ENCODE assay signal across 3 cellular contexts in the genomic region with DNA sequence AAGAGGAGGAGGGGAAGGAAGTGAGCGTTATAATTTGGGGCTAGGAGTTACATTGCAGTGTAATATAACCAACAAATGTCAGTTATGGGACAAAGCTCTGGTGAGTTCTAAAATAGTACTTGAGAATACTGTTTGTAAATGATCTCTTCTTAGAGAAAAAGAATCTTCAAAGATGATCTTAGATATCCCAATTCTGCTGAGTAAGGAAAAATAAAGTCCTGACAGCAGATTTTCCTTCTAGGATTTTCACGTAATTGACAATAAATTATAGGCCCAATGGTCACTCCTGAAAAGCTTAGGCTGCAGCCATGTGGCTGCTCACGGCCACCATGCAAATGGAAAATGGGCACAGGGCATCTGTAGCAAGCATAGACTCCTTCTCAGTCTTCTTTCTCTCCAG.
A peak's percentile ranks its signal among the peaks of the same experiment; 100 is the strongest.
TF ChIP-seq lines count a peak whose summit lies in the region.

No MANE protein-coding gene starts in this region.

TF ChIP-seq in IMR-90, 13 proteins besides CTCF, POLR2A, EP300 and RAD21:
- peak; percentile 97 for TF ChIP-seq MAFK (IDR thresholded peaks at IDR 0.05; ENCODE audit: low read depth, low read length)
- TF ChIP-seq, protein P1, sequence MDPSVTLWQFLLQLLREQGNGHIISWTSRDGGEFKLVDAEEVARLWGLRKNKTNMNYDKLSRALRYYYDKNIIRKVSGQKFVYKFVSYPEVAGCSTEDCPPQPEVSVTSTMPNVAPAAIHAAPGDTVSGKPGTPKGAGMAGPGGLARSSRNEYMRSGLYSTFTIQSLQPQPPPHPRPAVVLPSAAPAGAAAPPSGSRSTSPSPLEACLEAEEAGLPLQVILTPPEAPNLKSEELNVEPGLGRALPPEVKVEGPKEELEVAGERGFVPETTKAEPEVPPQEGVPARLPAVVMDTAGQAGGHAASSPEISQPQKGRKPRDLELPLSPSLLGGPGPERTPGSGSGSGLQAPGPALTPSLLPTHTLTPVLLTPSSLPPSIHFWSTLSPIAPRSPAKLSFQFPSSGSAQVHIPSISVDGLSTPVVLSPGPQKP (IDR thresholded peaks at IDR 0.05; ENCODE audit: borderline replicate concordance, low read depth, low read length), result no peak

TF ChIP-seq in H1, 55 proteins besides CTCF, POLR2A, EP300 and RAD21:
- TF ChIP-seq RNF2 (IDR thresholded peaks at IDR 0.05; ENCODE audit: borderline replicate concordance, low read depth, low read length, missing control alignments, poor library complexity, severe bottlenecking) (no peak), CEBPB (IDR thresholded peaks at IDR 0.05; ENCODE audit: low read depth, low read length) (no peak), ASH2L (IDR thresholded peaks at IDR 0.05; ENCODE audit: low read length) (no peak), MAFK (IDR thresholded peaks at IDR 0.05; ENCODE audit: low read depth, low read length) (peak; percentile 71; the same call in 1 of the 2 replicates)

TF ChIP-seq in GM12891, 5 proteins besides CTCF, POLR2A, EP300 and RAD21 (continued from another document):
- TF ChIP-seq PAX5 (IDR thresholded peaks at IDR 0.05; ENCODE audit: insufficient read depth, low read length, severe bottlenecking) (no peak), POLR2AphosphoS5 (IDR thresholded peaks at IDR 0.05; ENCODE audit: low read depth, low read length) (no peak), TAF1 (IDR thresholded peaks at IDR 0.05; ENCODE audit: low read depth, low read length) (no peak), SPI1 (IDR thresholded peaks at IDR 0.05; ENCODE audit: low read depth, low read length) (no peak)
TF ChIP-seq in GM12891: peak in this region for 0.
